ENCODE assay signal across 13 cellular contexts in the genomic region with DNA sequence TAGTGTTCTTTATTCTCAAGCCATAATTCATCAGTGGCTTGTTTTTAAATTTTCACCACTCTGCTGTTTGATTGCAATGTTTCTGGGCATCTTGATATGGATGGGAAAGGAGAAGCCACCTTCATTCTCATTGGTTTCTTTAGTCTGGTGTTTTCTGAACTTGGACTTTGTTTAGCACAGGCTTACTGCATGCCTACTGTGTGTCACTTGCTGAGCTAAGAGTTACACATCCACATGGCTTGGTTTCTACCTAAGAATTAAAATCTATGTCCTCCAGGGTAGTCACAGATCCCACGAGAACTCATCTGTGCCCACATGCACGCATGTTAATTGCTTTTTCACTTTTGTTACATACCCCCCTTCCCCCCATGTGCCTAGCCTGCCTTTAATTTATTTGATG. TPM values are rescaled to one million over a fixed set of nuclear protein-coding genes. Genes with fewer than 3 reads are reported as not detected.
A peak's percentile ranks its signal among the peaks of the same experiment; 100 is the strongest.
DNase-seq lines count a peak whose midpoint lies in the region; ATAC-seq and TF ChIP-seq lines count a peak whose summit lies in the region.
"Had no signal": no experiment of that assay in that cellular context is flagged by ENCODE, and none has a peak within 500 bp of the region (broad histone marks: within the 10 kb centered on the region; RNA-seq: fewer than 3 reads in every experiment).

No MANE protein-coding gene starts in this region.

- H3K27ac ChIP-seq in KMS-11 (no peak overlapping the region), colonic mucosa (peak overlapping the region; percentile 89), right cardiac atrium (ENCODE audit: low read length) (no peak overlapping the region), A673 (ENCODE audit: low read depth, low read length, poor library complexity, severe bottlenecking) (no peak overlapping the region)
- H3K27ac ChIP-seq: parathyroid adenoma had no signal

- POLR2A ChIA-PET in A673 (lab: Charles Lee; ENCODE audit: low non-redundant PET) = no interaction called here

- CTCF ChIA-PET in A673 (lab: Charles Lee) = no interaction called here

- H3K9me3 Mint-ChIP-seq in CD14-positive monocyte (peaks cover 0 to 2% (median 0%) of the 10 kb centered on the region in 7 donors), nephron (no peaks in the 10 kb centered on the region)

- H3K9ac ChIP-seq in KMS-11 = no peak overlapping the region
- peak overlapping the region in 1 of 2 donors; percentile 97 for H3K9ac ChIP-seq in colonic mucosa (ENCODE audit: low read depth in 2 of 2, low read length in 2 of 2)
- H3K9ac ChIP-seq: parathyroid adenoma, SK-N-SH had no signal

- H3K36me3 ChIP-seq in KMS-11 (ENCODE audit: insufficient read depth) (no peaks in the 10 kb centered on the region), colonic mucosa (no peaks in the 10 kb centered on the region), A673 (ENCODE audit: insufficient read depth, low read length, poor library complexity, severe bottlenecking) (no peaks in the 10 kb centered on the region)

- H3K4me1 ChIP-seq in KMS-11 (ENCODE audit: low read depth, poor library complexity, severe bottlenecking) = peaks cover 55% of the 10 kb centered on the region
- peaks cover 26% of the 10 kb centered on the region for H3K4me1 ChIP-seq in colonic mucosa
- peaks cover 15% of the 10 kb centered on the region for H3K4me1 ChIP-seq in right cardiac atrium (ENCODE audit: control insufficient read depth, insufficient read depth, low read length)
- H3K4me1 ChIP-seq in A673 (ENCODE audit: insufficient read depth, low read length, poor library complexity, severe bottlenecking) = peaks cover 7% of the 10 kb centered on the region
- H3K4me1 ChIP-seq: parathyroid adenoma had no signal

- H4K20me1 ChIP-seq in KMS-11 (ENCODE audit: insufficient read depth) = peaks cover 47% of the 10 kb centered on the region

- H3K9me3 ChIP-seq in colonic mucosa (no peaks in the 10 kb centered on the region), right cardiac atrium (ENCODE audit: control insufficient read depth, low read length) (no peaks in the 10 kb centered on the region), A673 (ENCODE audit: low read depth, low read length, poor library complexity, severe bottlenecking) (no peaks in the 10 kb centered on the region)
- H3K9me3 ChIP-seq: SK-N-SH had no signal

- H3K4me1 Mint-ChIP-seq in CD14-positive monocyte = peaks cover 70% of the 10 kb centered on the region
- peaks cover 68% of the 10 kb centered on the region for H3K4me1 Mint-ChIP-seq in nephron

- TF ChIP-seq CTCF in CD14-positive monocyte (IDR thresholded peaks at IDR 0.05) (no peak), KMS-11 (conservative IDR thresholded peaks at IDR 0.05; ENCODE audit: low read depth, low read length) (no peak), colonic mucosa (IDR thresholded peaks at IDR 0.05) (no peak), nephron (IDR thresholded peaks at IDR 0.05; ENCODE audit: unreplicated experiment in 3 of 3) (no peak), A673 (conservative IDR thresholded peaks at IDR 0.05; ENCODE audit: low read depth, low read length) (no peak)

- H3K27me3 ChIP-seq in KMS-11 (ENCODE audit: insufficient read depth, low read depth) (no peaks in the 10 kb centered on the region), colonic mucosa (no peaks in the 10 kb centered on the region), right cardiac atrium (ENCODE audit: control insufficient read depth, insufficient read depth) (no peaks in the 10 kb centered on the region), A673 (replicated peaks; ENCODE audit: insufficient read depth, low read depth, low read length, poor library complexity) (no peaks in the 10 kb centered on the region)

- no TSS peak for BruUV-seq in A673 (replicated peaks; lab: Mats Ljungman, UMichigan)

- H3K4me2 ChIP-seq in KMS-11 = peak overlapping the region; percentile 7; the same call in 1 of the 2 replicates
- H3K4me2 ChIP-seq: SK-N-SH had no signal

- H2AFZ ChIP-seq in KMS-11 (ENCODE audit: low read depth) = no peak overlapping the region
- H2AFZ ChIP-seq: parathyroid adenoma had no signal

- H3K27me3 Mint-ChIP-seq in CD14-positive monocyte (ENCODE audit: low read depth in 3 of 3) = no peaks in the 10 kb centered on the region
- peaks cover 5% of the 10 kb centered on the region for H3K27me3 Mint-ChIP-seq in nephron (ENCODE audit: low read depth)

- DNase-seq in CD14-positive monocyte (ENCODE audit: low spot score) (no peak), colonic mucosa (no peak), right cardiac atrium (no peak), A673 (ENCODE audit: low spot score) (no peak), medulla oblongata (ENCODE audit: extremely low spot score) (no peak)
- DNase-seq: amniotic stem cell, NCI-H1092, SK-N-SH had no signal

- WGBS in right cardiac atrium = 95% methylated on average over 2 of the region's 2 CpGs

- peaks cover 91% of the 10 kb centered on the region for H3K79me2 ChIP-seq in KMS-11 (ENCODE audit: insufficient read depth, low read depth)

- H3K4me3 ChIP-seq in KMS-11 (IDR thresholded peaks at IDR 0.05; ENCODE audit: insufficient read depth, low read depth, low read length) (no peak overlapping the region), colonic mucosa (no peak overlapping the region), right cardiac atrium (ENCODE audit: low read length) (no peak overlapping the region), A673 (ENCODE audit: low read depth, low read length, poor library complexity, severe bottlenecking) (no peak overlapping the region)
- H3K4me3 ChIP-seq: coronary artery had no signal

- peaks cover 41 to 50% of the 10 kb centered on the region in 2 donors for H3K36me3 Mint-ChIP-seq in CD14-positive monocyte
- peaks cover 4% of the 10 kb centered on the region for H3K36me3 Mint-ChIP-seq in nephron (ENCODE audit: low read depth)

- ATAC-seq in right cardiac atrium (no peak), GM19455 (IDR thresholded peaks at IDR 0.05; ENCODE audit: unreplicated experiment) (no peak)

- peak overlapping the region; percentile 15 to 99 for H3K4me3 Mint-ChIP-seq in CD14-positive monocyte
- peak overlapping the region; percentile 53 to 85 (median 59) for H3K4me3 Mint-ChIP-seq in nephron

- peak overlapping the region in 2 of 7 donors; percentile 54 to 60 for H3K27ac Mint-ChIP-seq in CD14-positive monocyte
- peak overlapping the region; percentile 73 to 93 (median 89) for H3K27ac Mint-ChIP-seq in nephron

- intact Hi-C loops in CD14-positive monocyte (cut with micrococcal nuclease) = loop anchor here in 1 of 2 donors (5.0 kb wide), 1 partner anchor 33 kb away; no protein-coding TSS in a partner anchor
- intact Hi-C loops in colonic mucosa (cut with DNase I) = no loop called here
- intact Hi-C loops in right cardiac atrium (cut with DNase I) = no loop called here
- intact Hi-C loops in A673 (cut with micrococcal nuclease; ENCODE audit: unreplicated experiment) = no loop called here

RNA-seq across cellular contexts. Expression of gene CMIP, which starts 4.6 kb away (rescaled TPM):
- polyA plus RNA-seq in CD14-positive monocyte (under 1 TPM; 0.85 to 0.93 TPM), right cardiac atrium (9.0 TPM)
- total RNA-seq in colonic mucosa (100 to 1,000 TPM in 1 of 2 donors, 10 to 100 TPM in 1; 83.4 to 107 TPM), right cardiac atrium (10 to 100 TPM; 15.8 to 29.0 (median 21.3) TPM), A673 (2021) (24.7 and 25.5 TPM in 2 replicates)
